Comparison of ENCODE assay signal across 1 cellular context in genomic region chr10:69405221-69405620, GRCh38.
A peak's percentile ranks its signal among the peaks of the same experiment; 100 is the strongest.
TF ChIP-seq lines count a peak whose summit lies in the region.

No MANE protein-coding gene starts in this region.

TF ChIP-seq in K562, 482 proteins besides CTCF, POLR2A, EP300 and RAD21:
- TF ChIP-seq CEBPG (CRISPR knock-in tag; IDR thresholded peaks at IDR 0.05) (no peak), CEBPG (tag; conservative IDR thresholded peaks at IDR 0.05 in 1 of 2, IDR thresholded peaks at IDR 0.05 in 1 of 2) (no peak), KLF16 (IDR thresholded peaks at IDR 0.05) (no peak), SUPT5H (IDR thresholded peaks at IDR 0.05) (0 out of 2 replicates have a peak, but pooled peaks have one; percentile 6)
